17 cellular contexts compared by ENCODE assay signal in genomic region chr3:171326717-171327440, GRCh38.
"Had no signal": no experiment of that assay in that cellular context is flagged by ENCODE, and none has a peak within 500 bp of the region (broad histone marks: within the 10 kb centered on the region; RNA-seq: fewer than 3 reads in every experiment).

No MANE protein-coding gene starts in this region.

- H3K36me3 Mint-ChIP-seq: activated naive CD8-positive, alpha-beta T cell treated with anti-CD3 and anti-CD28 coated beads, Interleukin-2, amount 10 ng/mL, durations not matched to agents 7 days and 5 days; stimulated activated effector memory CD8-positive, alpha-beta T cell treated with anti-CD3 and anti-CD28 coated beads, Interleukin-12 subunit alpha, Interleukin-12 subunit beta, amount 100 ng/mL, for 72 hours had no signal

- H3K9me3 ChIP-seq: ascending aorta, gastroesophageal sphincter, left ventricle myocardium inferior, neutrophil, tibial nerve had no signal

- H3K36me3 ChIP-seq: ascending aorta, gastroesophageal sphincter, left ventricle myocardium inferior, neutrophil, tibial nerve had no signal

- ATAC-seq: activated T-cell treated with anti-CD3 and anti-CD28 coated beads, Interleukin-2, amount 50 U/mL, for 4 hours; effector memory CD8-positive, alpha-beta T cell; gastroesophageal sphincter; right cardiac atrium had no signal

- H3K27ac Mint-ChIP-seq: activated CD4-positive, alpha-beta memory T cell treated with anti-CD3 and anti-CD28 coated beads for 36 hours; activated naive CD8-positive, alpha-beta T cell treated with anti-CD3 and anti-CD28 coated beads, Interleukin-2, amount 10 ng/mL, durations not matched to agents 7 days and 5 days; effector memory CD8-positive, alpha-beta T cell; stimulated activated effector memory CD8-positive, alpha-beta T cell treated with anti-CD3 and anti-CD28 coated beads, Interleukin-12 subunit alpha, Interleukin-12 subunit beta, amount 100 ng/mL, for 72 hours had no signal

- H3K4me3 ChIP-seq: ascending aorta, coronary artery, gastroesophageal sphincter, left ventricle myocardium inferior, tibial nerve had no signal

- H3K4me3 Mint-ChIP-seq: activated CD4-positive, alpha-beta memory T cell treated with anti-CD3 and anti-CD28 coated beads for 36 hours; activated naive CD8-positive, alpha-beta T cell treated with anti-CD3 and anti-CD28 coated beads, Interleukin-2, amount 10 ng/mL, durations not matched to agents 7 days and 5 days; activated T-cell treated with anti-CD3 and anti-CD28 coated beads, Interleukin-2, amount 50 U/mL, for 4 hours; effector memory CD8-positive, alpha-beta T cell; stimulated activated effector memory CD8-positive, alpha-beta T cell treated with anti-CD3 and anti-CD28 coated beads, Interleukin-12 subunit alpha, Interleukin-12 subunit beta, amount 100 ng/mL, for 72 hours had no signal

- DNase-seq: activated CD4-positive, alpha-beta memory T cell treated with anti-CD3 and anti-CD28 coated beads for 36 hours; activated gamma-delta T cell; activated naive CD8-positive, alpha-beta T cell treated with anti-CD3 and anti-CD28 coated beads, Interleukin-2, amount 10 ng/mL, durations not matched to agents 7 days and 5 days; activated T-cell treated with anti-CD3 and anti-CD28 coated beads, Interleukin-2, amount 50 U/mL, for 4 hours; effector memory CD8-positive, alpha-beta T cell; left ventricle myocardium inferior; posterior cingulate gyrus; right cardiac atrium; small intestine had no signal

- H3K27ac ChIP-seq: ascending aorta, coronary artery, epithelial cell of prostate, gastroesophageal sphincter, left ventricle myocardium inferior, neutrophil, tibial nerve, VCaP had no signal

- H3K9me3 Mint-ChIP-seq: activated naive CD8-positive, alpha-beta T cell treated with anti-CD3 and anti-CD28 coated beads, Interleukin-2, amount 10 ng/mL, durations not matched to agents 7 days and 5 days; activated T-cell treated with anti-CD3 and anti-CD28 coated beads, Interleukin-2, amount 50 U/mL, for 4 hours; effector memory CD8-positive, alpha-beta T cell; stimulated activated effector memory CD8-positive, alpha-beta T cell treated with anti-CD3 and anti-CD28 coated beads, Interleukin-12 subunit alpha, Interleukin-12 subunit beta, amount 100 ng/mL, for 72 hours had no signal

- H3K27me3 Mint-ChIP-seq: activated CD4-positive, alpha-beta memory T cell treated with anti-CD3 and anti-CD28 coated beads for 36 hours; activated naive CD8-positive, alpha-beta T cell treated with anti-CD3 and anti-CD28 coated beads, Interleukin-2, amount 10 ng/mL, durations not matched to agents 7 days and 5 days; effector memory CD8-positive, alpha-beta T cell had no signal

- H3K27me3 ChIP-seq: ascending aorta, gastroesophageal sphincter, neutrophil, tibial nerve had no signal
